In genomic region chr1:116020668-116021272, GRCh38 we compare ENCODE assay signal across 9 cellular contexts. TPM values are rescaled to one million over a fixed set of nuclear protein-coding genes. Genes with fewer than 3 reads are reported as not detected.
DNase-seq lines count a peak whose midpoint lies in the region; FAIRE-seq and TF ChIP-seq lines count a peak whose summit lies in the region.
"Had no signal": no experiment of that assay in that cellular context is flagged by ENCODE, and none has a peak within 500 bp of the region (broad histone marks: within the 10 kb centered on the region; RNA-seq: fewer than 3 reads in every experiment).

No MANE protein-coding gene starts in this region.

- POLR2A ChIA-PET in HEK293 (lab: Yijun Ruan, JAX): interaction anchor here (0.6 kb wide), 2 partner anchors 60 to 97 kb away, joined by 4 read pairs; no protein-coding TSS in a partner anchor
- POLR2A ChIA-PET in MCF 10A (lab: Yijun Ruan, JAX): interaction anchor here (0.6 to 3.3 kb wide), 8 partner anchors 24 to 878 kb away, joined by 3 to 19 read pairs (median 3); no protein-coding TSS in a partner anchor

- intact Hi-C loops in MCF 10A (cut with micrococcal nuclease): loop anchor here (2.0 kb wide), 1 partner anchor 214 kb away; no protein-coding TSS in a partner anchor

- H3K27me3 Mint-ChIP-seq in MCF 10A (ENCODE audit: insufficient read depth, unreplicated experiment): no peaks in the 10 kb centered on the region

- CTCF ChIA-PET in HEK293 (lab: Yijun Ruan, JAX) (interaction anchor here (0.6 to 2.5 kb wide), 21 partner anchors 9 to 314 kb away, joined by 3 to 10 read pairs (median 4); no protein-coding TSS in a partner anchor), MCF 10A (lab: Yijun Ruan, JAX) (interaction anchor here (0.7 to 4.2 kb wide), 37 partner anchors 8 to 479 kb away, joined by 3 to 37 read pairs (median 4); no protein-coding TSS in a partner anchor)

- dilution Hi-C loops in keratinocyte (cut with MboI; ENCODE audit: extremely low pct_ligation_motif_present, low sequenced_read_pairs): no loop called here

- no peak overlapping the region for H3K4me2 ChIP-seq in keratinocyte (ENCODE audit: control insufficient read depth, extremely low read depth, insufficient read depth, low read depth, low read length)
- H3K4me2 ChIP-seq: BLaER1 had no signal

- H3K27ac Mint-ChIP-seq in MCF 10A (ENCODE audit: low read depth, unreplicated experiment): no peak overlapping the region

- BruUV-seq in MCF 10A (replicated peaks; lab: Mats Ljungman, UMichigan): no TSS peak

- TF ChIP-seq CTCF in HEK293 (tag by site-specific recombination; IDR thresholded peaks at IDR 0.05): no peak
- peak; percentile 72 for TF ChIP-seq CTCF in MCF 10A (IDR thresholded peaks at IDR 0.05; ENCODE audit: unreplicated experiment)
- peak; percentile 70 to 75 (median 74) for TF ChIP-seq CTCF in keratinocyte (optimal IDR thresholded peaks at IDR 0.05 in 1 of 3, IDR thresholded peaks at IDR 0.05 in 1 of 3, conservative IDR thresholded peaks at IDR 0.05 in 1 of 3; ENCODE audit: extremely low read depth in 1 of 3, insufficient read depth in 2 of 3, low read length in 3 of 3)

- no peak overlapping the region for H3K9ac ChIP-seq in keratinocyte (ENCODE audit: control insufficient read depth, extremely low read depth, insufficient read depth, low read length)
- H3K9ac ChIP-seq: BLaER1 had no signal

- no peaks in the 10 kb centered on the region for H3K9me3 ChIP-seq in HEK293 (ENCODE audit: control insufficient read depth, insufficient read depth, low read depth, low read length)
- H3K9me3 ChIP-seq in keratinocyte (ENCODE audit: control insufficient read depth, low read depth, low read length): no peaks in the 10 kb centered on the region
- H3K9me3 ChIP-seq: BLaER1 had no signal

- H4K20me1 ChIP-seq in keratinocyte (ENCODE audit: control insufficient read depth, extremely low read depth, insufficient read depth, low read length): no peaks in the 10 kb centered on the region
- H4K20me1 ChIP-seq: BLaER1 had no signal

- H3K4me1 ChIP-seq in HEK293 (ENCODE audit: control insufficient read depth, insufficient read depth, low read length) (no peaks in the 10 kb centered on the region), keratinocyte (ENCODE audit: control insufficient read depth, extremely low read depth, insufficient read depth, low read length) (no peaks in the 10 kb centered on the region)
- H3K4me1 ChIP-seq: BLaER1 had no signal

- no peaks in the 10 kb centered on the region for H3K9me3 Mint-ChIP-seq in MCF 10A (ENCODE audit: unreplicated experiment)

- H3K4me3 ChIP-seq in HEK293 (ENCODE audit: low read depth, low read length) (no peak overlapping the region), keratinocyte (ENCODE audit: control insufficient read depth in 2 of 3, extremely low read depth in 1 of 3, insufficient read depth in 2 of 3, low read depth in 1 of 3, low read length in 3 of 3) (no peak overlapping the region)
- H3K4me3 ChIP-seq: BLaER1 had no signal

- DNase-seq in NCI-H1417 (lab: John Stamatoyannopoulos, UW) (peak; percentile 21 to 74 (median 48)), NCI-H1417 treated with DMSO at 0.1 percent for 48 hours (lab: John Stamatoyannopoulos, UW) (no peak), MV-4-11 (lab: John Stamatoyannopoulos, UW) (peak; percentile 54), T follicular helper cell (ENCODE audit: low read depth) (peak; percentile 6), MCF 10A (ENCODE audit: unreplicated experiment) (peak; percentile 75), keratinocyte (ENCODE audit: low read depth, low spot score) (peak; percentile 38)
- DNase-seq in stimulated activated CD4-positive, alpha-beta T cell treated with anti-CD3 and anti-CD28 coated beads, Interleukin-4, amount 100 ng/mL, for 4 hours: peak; percentile 22 to 27

- H3K27ac ChIP-seq in HEK293 (ENCODE audit: extremely low read depth, low read depth, low read length): no peak overlapping the region
- no peak overlapping the region for H3K27ac ChIP-seq in keratinocyte (ENCODE audit: control insufficient read depth, insufficient read depth, low read length)
- H3K27ac ChIP-seq: BLaER1 had no signal

- no peaks in the 10 kb centered on the region for H3K27me3 ChIP-seq in keratinocyte (ENCODE audit: control insufficient read depth, extremely low read depth, insufficient read depth, low read length)
- H3K27me3 ChIP-seq: BLaER1 had no signal

- no peak for FAIRE-seq in keratinocyte (lab: Jason Lieb, UNC)

- H3K4me1 Mint-ChIP-seq in MCF 10A (ENCODE audit: insufficient read depth, unreplicated experiment): peaks cover 5% of the 10 kb centered on the region

- peaks cover 19% of the 10 kb centered on the region for H3K36me3 Mint-ChIP-seq in MCF 10A (ENCODE audit: insufficient read depth, unreplicated experiment)

- H3K36me3 ChIP-seq in HEK293 (ENCODE audit: control insufficient read depth in 2 of 2, insufficient read depth in 1 of 2, low read length in 2 of 2) (peaks cover 0 to 15% of the 10 kb centered on the region in 2 experiments; a peak in 2 of 3 replicates), keratinocyte (ENCODE audit: control insufficient read depth in 2 of 2, extremely low read depth in 1 of 2, insufficient read depth in 2 of 2, low read length in 2 of 2) (peaks cover 24 to 28% of the 10 kb centered on the region in 2 experiments)
- H3K36me3 ChIP-seq: BLaER1 had no signal

- no peak overlapping the region for H2AFZ ChIP-seq in keratinocyte (ENCODE audit: control insufficient read depth, low read length)

- peaks cover 5% of the 10 kb centered on the region for H3K79me2 ChIP-seq in keratinocyte (ENCODE audit: control insufficient read depth, insufficient read depth, low read length)

- no peaks in the 10 kb centered on the region for H3K9me1 ChIP-seq in keratinocyte (ENCODE audit: control insufficient read depth, extremely low read depth, insufficient read depth, low read length)

- H3K4me3 Mint-ChIP-seq in MCF 10A (ENCODE audit: unreplicated experiment): no peak overlapping the region

TF ChIP-seq in HEK293, 187 proteins besides CTCF, POLR2A, EP300 and RAD21:
- TF ChIP-seq ZNF660 (tag by site-specific recombination; IDR thresholded peaks at IDR 0.05) (no peak), ZFHX2 (tag by site-specific recombination; conservative IDR thresholded peaks at IDR 0.05) (no peak), ZNF654 (tag by site-specific recombination; IDR thresholded peaks at IDR 0.05; ENCODE audit: low read depth) (peak; percentile 27), ZNF571 (tag by site-specific recombination; IDR thresholded peaks at IDR 0.05) (no peak), ZNF26 (tag by site-specific recombination; IDR thresholded peaks at IDR 0.05) (no peak)

RNA-seq across cellular contexts. Expression of gene SLC22A15, which starts 44.5 kb away (rescaled TPM):
- total RNA-seq in MCF 10A (2022): 32.4 and 33.5 TPM in 2 replicates
- 9.3 to 16.3 TPM (median 14.9 TPM) in 3 replicates for polyA plus RNA-seq in keratinocyte
- polyA plus RNA-seq in keratinocyte (2011; ENCODE audit: low read depth): 7.2 TPM
- polyA plus RNA-seq in keratinocyte (2011; cell fraction: cytosol; rRNA removed): 6.4 and 10.9 TPM in 2 replicates
- 35.6 and 45.3 TPM in 2 replicates for polyA plus RNA-seq in keratinocyte (2011; cell fraction: nucleus; rRNA removed)
- 5.8 and 17.1 TPM in 2 replicates for polyA plus RNA-seq in keratinocyte (2012; ENCODE audit: low replicate concordance)
- polyA minus RNA-seq in keratinocyte: 9.8 to 51.4 TPM (median 45.0 TPM) in 3 replicates
- polyA minus RNA-seq in keratinocyte (2011; cell fraction: cytosol; rRNA and poly(A)+ RNA removed): 5.8 TPM
- polyA minus RNA-seq in keratinocyte (2011; cell fraction: nucleus; rRNA and poly(A)+ RNA removed): 55.4 and 117 TPM in 2 replicates
